Comparison of ENCODE assay signal across 2 cellular contexts in genomic region chr17:50187741-50188520, GRCh38.
A peak's percentile ranks its signal among the peaks of the same experiment; 100 is the strongest.
TF ChIP-seq lines count a peak whose summit lies in the region.

No MANE protein-coding gene starts in this region.

TF ChIP-seq in SK-N-SH, 30 proteins besides CTCF, POLR2A, EP300 and RAD21:
- no peak for TF ChIP-seq JUND (IDR thresholded peaks at IDR 0.05)
- TF ChIP-seq POLR2AphosphoS5 (IDR thresholded peaks at IDR 0.05; ENCODE audit: low read depth, low read length): peak; percentile 31; the same call in 1 of the 2 replicates

TF ChIP-seq in SK-N-SH treated with all-trans-retinoic acid at 6 μM for 48 hours, 23 proteins besides CTCF, POLR2A, EP300 and RAD21:
- no peak for TF ChIP-seq CREB5 (CRISPR knock-in tag; IDR thresholded peaks at IDR 0.05; ENCODE audit: low read depth)
- no peak for TF ChIP-seq ZNF565 (CRISPR knock-in tag; conservative IDR thresholded peaks at IDR 0.05; ENCODE audit: low read depth)
- no peak for TF ChIP-seq TOX (CRISPR knock-in tag; IDR thresholded peaks at IDR 0.05; ENCODE audit: borderline replicate concordance)
- no peak for TF ChIP-seq ARNTL (CRISPR knock-in tag; IDR thresholded peaks at IDR 0.05; ENCODE audit: borderline replicate concordance, low read depth)
- TF ChIP-seq ISL1 (CRISPR knock-in tag; IDR thresholded peaks at IDR 0.05): no peak
- TF ChIP-seq ZFP3 (CRISPR knock-in tag; IDR thresholded peaks at IDR 0.05): no peak
- no peak for TF ChIP-seq RARB (CRISPR knock-in tag; IDR thresholded peaks at IDR 0.05)
- TF ChIP-seq ZFP30 (CRISPR knock-in tag; IDR thresholded peaks at IDR 0.05): no peak
